ENCODE assay signal across 1 cellular context in the genomic region with DNA sequence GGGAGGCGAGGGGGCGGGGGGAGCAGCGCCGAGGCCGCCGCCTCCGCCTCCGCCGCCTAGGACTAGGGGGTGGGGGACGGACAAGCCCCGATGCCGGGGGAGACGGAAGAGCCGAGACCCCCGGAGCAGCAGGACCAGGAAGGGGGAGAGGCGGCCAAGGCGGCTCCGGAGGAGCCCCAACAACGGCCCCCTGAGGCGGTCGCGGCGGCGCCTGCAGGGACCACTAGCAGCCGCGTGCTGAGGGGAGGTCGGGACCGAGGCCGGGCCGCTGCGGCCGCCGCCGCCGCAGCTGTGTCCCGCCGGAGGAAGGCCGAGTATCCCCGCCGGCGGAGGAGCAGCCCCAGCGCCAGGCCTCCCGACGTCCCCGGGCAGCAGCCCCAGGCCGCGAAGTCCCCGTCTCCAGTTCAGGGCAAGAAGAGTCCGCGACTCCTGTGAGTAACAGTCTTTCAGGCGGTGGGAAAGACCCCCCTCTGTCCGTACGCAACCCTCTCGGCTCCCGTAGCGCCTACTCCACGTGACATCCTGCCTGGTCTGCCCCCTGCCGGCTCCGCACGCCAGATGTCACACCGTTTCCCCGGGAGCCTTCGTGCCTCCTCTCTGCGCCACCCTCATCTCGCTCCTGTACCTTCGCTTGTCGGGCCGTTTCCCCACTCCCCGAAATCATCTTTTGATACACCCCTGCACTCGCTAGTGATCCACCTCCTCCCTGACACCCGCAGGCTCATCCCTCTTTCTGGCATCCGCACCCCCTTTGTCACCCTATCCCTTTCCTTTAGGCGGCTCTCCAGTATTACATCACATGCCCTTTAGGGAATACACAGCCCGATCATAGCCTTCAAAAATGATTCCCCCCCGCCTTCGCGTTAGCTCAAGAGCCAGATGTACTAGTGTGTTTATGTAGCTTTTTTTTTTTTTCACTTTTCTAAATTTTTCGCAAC.
TF ChIP-seq lines count a peak whose summit lies in the region.

No MANE protein-coding gene starts in this region.

TF ChIP-seq in K562, 482 proteins besides CTCF, POLR2A, EP300 and RAD21 (continued from another document and continues in another):
- TF ChIP-seq TAF9B (IDR thresholded peaks at IDR 0.05; ENCODE audit: partially characterized antibody): peak; percentile 87
- peak; percentile 86 for TF ChIP-seq CREM (IDR thresholded peaks at IDR 0.05; ENCODE audit: low read depth)
- TF ChIP-seq MEF2A (IDR thresholded peaks at IDR 0.05; ENCODE audit: control insufficient read depth, low read depth, low read length): peak; percentile 14; the same call in 1 of the 2 replicates
- TF ChIP-seq MEF2D (tag; conservative IDR thresholded peaks at IDR 0.05; ENCODE audit: low read depth): peak; percentile 78
- TF ChIP-seq, protein P1, sequence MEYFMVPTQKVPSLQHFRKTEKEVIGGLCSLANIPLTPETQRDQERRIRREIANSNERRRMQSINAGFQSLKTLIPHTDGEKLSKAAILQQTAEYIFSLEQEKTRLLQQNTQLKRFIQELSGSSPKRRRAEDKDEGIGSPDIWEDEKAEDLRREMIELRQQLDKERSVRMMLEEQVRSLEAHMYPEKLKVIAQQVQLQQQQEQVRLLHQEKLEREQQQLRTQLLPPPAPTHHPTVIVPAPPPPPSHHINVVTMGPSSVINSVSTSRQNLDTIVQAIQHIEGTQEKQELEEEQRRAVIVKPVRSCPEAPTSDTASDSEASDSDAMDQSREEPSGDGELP (CRISPR knock-in tag; IDR thresholded peaks at IDR 0.05; ENCODE audit: borderline replicate concordance): peak; percentile 89
- TF ChIP-seq KDM5B (IDR thresholded peaks at IDR 0.05; ENCODE audit: insufficient replicate concordance, low read depth, low read length): peak; percentile 83
- peak; percentile 12; the same call in 1 of the 2 replicates for TF ChIP-seq CHD2 (IDR thresholded peaks at IDR 0.05; ENCODE audit: low read depth, low read length)
- TF ChIP-seq, protein P2, sequence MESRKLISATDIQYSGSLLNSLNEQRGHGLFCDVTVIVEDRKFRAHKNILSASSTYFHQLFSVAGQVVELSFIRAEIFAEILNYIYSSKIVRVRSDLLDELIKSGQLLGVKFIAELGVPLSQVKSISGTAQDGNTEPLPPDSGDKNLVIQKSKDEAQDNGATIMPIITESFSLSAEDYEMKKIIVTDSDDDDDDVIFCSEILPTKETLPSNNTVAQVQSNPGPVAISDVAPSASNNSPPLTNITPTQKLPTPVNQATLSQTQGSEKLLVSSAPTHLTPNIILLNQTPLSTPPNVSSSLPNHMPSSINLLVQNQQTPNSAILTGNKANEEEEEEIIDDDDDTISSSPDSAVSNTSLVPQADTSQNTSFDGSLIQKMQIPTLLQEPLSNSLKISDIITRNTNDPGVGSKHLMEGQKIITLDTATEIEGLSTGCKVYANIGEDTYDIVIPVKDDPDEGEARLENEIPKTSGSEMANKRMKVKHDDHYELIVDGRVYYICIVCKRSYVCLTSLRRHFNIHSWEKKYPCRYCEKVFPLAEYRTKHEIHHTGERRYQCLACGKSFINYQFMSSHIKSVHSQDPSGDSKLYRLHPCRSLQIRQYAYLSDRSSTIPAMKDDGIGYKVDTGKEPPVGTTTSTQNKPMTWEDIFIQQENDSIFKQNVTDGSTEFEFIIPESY (CRISPR knock-in tag; IDR thresholded peaks at IDR 0.05): peak; percentile 50; the same call in 1 of the 2 replicates
- peak; percentile 50; the same call in 1 of the 2 replicates for TF ChIP-seq ZNF830 (CRISPR knock-in tag; IDR thresholded peaks at IDR 0.05)
- TF ChIP-seq, protein P3, sequence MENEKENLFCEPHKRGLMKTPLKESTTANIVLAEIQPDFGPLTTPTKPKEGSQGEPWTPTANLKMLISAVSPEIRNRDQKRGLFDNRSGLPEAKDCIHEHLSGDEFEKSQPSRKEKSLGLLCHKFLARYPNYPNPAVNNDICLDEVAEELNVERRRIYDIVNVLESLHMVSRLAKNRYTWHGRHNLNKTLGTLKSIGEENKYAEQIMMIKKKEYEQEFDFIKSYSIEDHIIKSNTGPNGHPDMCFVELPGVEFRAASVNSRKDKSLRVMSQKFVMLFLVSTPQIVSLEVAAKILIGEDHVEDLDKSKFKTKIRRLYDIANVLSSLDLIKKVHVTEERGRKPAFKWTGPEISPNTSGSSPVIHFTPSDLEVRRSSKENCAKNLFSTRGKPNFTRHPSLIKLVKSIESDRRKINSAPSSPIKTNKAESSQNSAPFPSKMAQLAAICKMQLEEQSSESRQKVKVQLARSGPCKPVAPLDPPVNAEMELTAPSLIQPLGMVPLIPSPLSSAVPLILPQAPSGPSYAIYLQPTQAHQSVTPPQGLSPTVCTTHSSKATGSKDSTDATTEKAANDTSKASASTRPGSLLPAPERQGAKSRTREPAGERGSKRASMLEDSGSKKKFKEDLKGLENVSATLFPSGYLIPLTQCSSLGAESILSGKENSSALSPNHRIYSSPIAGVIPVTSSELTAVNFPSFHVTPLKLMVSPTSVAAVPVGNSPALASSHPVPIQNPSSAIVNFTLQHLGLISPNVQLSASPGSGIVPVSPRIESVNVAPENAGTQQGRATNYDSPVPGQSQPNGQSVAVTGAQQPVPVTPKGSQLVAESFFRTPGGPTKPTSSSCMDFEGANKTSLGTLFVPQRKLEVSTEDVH (IDR thresholded peaks at IDR 0.05; ENCODE audit: low read depth, partially characterized antibody): peak; percentile 80
- TF ChIP-seq, protein P4, sequence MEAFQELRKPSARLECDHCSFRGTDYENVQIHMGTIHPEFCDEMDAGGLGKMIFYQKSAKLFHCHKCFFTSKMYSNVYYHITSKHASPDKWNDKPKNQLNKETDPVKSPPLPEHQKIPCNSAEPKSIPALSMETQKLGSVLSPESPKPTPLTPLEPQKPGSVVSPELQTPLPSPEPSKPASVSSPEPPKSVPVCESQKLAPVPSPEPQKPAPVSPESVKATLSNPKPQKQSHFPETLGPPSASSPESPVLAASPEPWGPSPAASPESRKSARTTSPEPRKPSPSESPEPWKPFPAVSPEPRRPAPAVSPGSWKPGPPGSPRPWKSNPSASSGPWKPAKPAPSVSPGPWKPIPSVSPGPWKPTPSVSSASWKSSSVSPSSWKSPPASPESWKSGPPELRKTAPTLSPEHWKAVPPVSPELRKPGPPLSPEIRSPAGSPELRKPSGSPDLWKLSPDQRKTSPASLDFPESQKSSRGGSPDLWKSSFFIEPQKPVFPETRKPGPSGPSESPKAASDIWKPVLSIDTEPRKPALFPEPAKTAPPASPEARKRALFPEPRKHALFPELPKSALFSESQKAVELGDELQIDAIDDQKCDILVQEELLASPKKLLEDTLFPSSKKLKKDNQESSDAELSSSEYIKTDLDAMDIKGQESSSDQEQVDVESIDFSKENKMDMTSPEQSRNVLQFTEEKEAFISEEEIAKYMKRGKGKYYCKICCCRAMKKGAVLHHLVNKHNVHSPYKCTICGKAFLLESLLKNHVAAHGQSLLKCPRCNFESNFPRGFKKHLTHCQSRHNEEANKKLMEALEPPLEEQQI (IDR thresholded peaks at IDR 0.05): peak; percentile 78
- peak; percentile 73; the same call in 1 of the 2 replicates for TF ChIP-seq EGR1 (conservative IDR thresholded peaks at IDR 0.05)
- peak; percentile 85 for TF ChIP-seq SMARCE1 (IDR thresholded peaks at IDR 0.05)
- TF ChIP-seq MTF1 (CRISPR knock-in tag; IDR thresholded peaks at IDR 0.05; ENCODE audit: borderline replicate concordance): no peak
- TF ChIP-seq, protein P5, sequence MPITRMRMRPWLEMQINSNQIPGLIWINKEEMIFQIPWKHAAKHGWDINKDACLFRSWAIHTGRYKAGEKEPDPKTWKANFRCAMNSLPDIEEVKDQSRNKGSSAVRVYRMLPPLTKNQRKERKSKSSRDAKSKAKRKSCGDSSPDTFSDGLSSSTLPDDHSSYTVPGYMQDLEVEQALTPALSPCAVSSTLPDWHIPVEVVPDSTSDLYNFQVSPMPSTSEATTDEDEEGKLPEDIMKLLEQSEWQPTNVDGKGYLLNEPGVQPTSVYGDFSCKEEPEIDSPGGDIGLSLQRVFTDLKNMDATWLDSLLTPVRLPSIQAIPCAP (CRISPR knock-in tag; IDR thresholded peaks at IDR 0.05; ENCODE audit: borderline replicate concordance): peak; percentile 57; the same call in 1 of the 2 replicates
- TF ChIP-seq HLTF (IDR thresholded peaks at IDR 0.05): peak; percentile 97
- TF ChIP-seq RNF2 (IDR thresholded peaks at IDR 0.05): peak; percentile 80
- TF ChIP-seq DIDO1 (tag; IDR thresholded peaks at IDR 0.05; ENCODE audit: low read depth): peak; percentile 92
- peak; percentile 74; the same call in 1 of the 2 replicates for TF ChIP-seq ELF4 (CRISPR knock-in tag; IDR thresholded peaks at IDR 0.05)
- TF ChIP-seq, protein P6, sequence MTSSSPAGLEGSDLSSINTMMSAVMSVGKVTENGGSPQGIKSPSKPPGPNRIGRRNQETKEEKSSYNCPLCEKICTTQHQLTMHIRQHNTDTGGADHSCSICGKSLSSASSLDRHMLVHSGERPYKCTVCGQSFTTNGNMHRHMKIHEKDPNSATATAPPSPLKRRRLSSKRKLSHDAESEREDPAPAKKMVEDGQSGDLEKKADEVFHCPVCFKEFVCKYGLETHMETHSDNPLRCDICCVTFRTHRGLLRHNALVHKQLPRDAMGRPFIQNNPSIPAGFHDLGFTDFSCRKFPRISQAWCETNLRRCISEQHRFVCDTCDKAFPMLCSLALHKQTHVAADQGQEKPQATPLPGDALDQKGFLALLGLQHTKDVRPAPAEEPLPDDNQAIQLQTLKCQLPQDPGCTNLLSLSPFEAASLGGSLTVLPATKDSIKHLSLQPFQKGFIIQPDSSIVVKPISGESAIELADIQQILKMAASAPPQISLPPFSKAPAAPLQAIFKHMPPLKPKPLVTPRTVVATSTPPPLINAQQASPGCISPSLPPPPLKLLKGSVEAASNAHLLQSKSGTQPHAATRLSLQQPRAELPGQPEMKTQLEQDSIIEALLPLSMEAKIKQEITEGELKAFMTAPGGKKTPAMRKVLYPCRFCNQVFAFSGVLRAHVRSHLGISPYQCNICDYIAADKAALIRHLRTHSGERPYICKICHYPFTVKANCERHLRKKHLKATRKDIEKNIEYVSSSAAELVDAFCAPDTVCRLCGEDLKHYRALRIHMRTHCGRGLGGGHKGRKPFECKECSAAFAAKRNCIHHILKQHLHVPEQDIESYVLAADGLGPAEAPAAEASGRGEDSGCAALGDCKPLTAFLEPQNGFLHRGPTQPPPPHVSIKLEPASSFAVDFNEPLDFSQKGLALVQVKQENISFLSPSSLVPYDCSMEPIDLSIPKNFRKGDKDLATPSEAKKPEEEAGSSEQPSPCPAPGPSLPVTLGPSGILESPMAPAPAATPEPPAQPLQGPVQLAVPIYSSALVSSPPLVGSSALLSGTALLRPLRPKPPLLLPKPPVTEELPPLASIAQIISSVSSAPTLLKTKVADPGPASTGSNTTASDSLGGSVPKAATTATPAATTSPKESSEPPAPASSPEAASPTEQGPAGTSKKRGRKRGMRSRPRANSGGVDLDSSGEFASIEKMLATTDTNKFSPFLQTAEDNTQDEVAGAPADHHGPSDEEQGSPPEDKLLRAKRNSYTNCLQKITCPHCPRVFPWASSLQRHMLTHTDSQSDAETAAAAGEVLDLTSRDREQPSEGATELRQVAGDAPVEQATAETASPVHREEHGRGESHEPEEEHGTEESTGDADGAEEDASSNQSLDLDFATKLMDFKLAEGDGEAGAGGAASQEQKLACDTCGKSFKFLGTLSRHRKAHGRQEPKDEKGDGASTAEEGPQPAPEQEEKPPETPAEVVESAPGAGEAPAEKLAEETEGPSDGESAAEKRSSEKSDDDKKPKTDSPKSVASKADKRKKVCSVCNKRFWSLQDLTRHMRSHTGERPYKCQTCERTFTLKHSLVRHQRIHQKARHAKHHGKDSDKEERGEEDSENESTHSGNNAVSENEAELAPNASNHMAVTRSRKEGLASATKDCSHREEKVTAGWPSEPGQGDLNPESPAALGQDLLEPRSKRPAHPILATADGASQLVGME (CRISPR knock-in tag; IDR thresholded peaks at IDR 0.05): peak; percentile 57; the same call in 1 of the 2 replicates
- TF ChIP-seq ZNF668 (CRISPR knock-in tag; IDR thresholded peaks at IDR 0.05): peak; percentile 14; the same call in 1 of the 2 replicates
- no peak for TF ChIP-seq ADNP (tag; IDR thresholded peaks at IDR 0.05)
- TF ChIP-seq, protein P7, sequence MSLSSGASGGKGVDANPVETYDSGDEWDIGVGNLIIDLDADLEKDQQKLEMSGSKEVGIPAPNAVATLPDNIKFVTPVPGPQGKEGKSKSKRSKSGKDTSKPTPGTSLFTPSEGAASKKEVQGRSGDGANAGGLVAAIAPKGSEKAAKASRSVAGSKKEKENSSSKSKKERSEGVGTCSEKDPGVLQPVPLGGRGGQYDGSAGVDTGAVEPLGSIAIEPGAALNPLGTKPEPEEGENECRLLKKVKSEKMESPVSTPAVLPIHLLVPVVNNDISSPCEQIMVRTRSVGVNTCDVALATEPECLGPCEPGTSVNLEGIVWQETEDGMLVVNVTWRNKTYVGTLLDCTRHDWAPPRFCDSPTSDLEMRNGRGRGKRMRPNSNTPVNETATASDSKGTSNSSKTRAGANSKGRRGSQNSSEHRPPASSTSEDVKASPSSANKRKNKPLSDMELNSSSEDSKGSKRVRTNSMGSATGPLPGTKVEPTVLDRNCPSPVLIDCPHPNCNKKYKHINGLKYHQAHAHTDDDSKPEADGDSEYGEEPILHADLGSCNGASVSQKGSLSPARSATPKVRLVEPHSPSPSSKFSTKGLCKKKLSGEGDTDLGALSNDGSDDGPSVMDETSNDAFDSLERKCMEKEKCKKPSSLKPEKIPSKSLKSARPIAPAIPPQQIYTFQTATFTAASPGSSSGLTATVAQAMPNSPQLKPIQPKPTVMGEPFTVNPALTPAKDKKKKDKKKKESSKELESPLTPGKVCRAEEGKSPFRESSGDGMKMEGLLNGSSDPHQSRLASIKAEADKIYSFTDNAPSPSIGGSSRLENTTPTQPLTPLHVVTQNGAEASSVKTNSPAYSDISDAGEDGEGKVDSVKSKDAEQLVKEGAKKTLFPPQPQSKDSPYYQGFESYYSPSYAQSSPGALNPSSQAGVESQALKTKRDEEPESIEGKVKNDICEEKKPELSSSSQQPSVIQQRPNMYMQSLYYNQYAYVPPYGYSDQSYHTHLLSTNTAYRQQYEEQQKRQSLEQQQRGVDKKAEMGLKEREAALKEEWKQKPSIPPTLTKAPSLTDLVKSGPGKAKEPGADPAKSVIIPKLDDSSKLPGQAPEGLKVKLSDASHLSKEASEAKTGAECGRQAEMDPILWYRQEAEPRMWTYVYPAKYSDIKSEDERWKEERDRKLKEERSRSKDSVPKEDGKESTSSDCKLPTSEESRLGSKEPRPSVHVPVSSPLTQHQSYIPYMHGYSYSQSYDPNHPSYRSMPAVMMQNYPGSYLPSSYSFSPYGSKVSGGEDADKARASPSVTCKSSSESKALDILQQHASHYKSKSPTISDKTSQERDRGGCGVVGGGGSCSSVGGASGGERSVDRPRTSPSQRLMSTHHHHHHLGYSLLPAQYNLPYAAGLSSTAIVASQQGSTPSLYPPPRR (CRISPR knock-in tag; IDR thresholded peaks at IDR 0.05; ENCODE audit: borderline replicate concordance): peak; percentile 74; the same call in 1 of the 2 replicates
- peak; percentile 62 for TF ChIP-seq HNRNPLL (IDR thresholded peaks at IDR 0.05; ENCODE audit: low read depth, low read length, poor library complexity, severe bottlenecking)
- TF ChIP-seq, protein P8, sequence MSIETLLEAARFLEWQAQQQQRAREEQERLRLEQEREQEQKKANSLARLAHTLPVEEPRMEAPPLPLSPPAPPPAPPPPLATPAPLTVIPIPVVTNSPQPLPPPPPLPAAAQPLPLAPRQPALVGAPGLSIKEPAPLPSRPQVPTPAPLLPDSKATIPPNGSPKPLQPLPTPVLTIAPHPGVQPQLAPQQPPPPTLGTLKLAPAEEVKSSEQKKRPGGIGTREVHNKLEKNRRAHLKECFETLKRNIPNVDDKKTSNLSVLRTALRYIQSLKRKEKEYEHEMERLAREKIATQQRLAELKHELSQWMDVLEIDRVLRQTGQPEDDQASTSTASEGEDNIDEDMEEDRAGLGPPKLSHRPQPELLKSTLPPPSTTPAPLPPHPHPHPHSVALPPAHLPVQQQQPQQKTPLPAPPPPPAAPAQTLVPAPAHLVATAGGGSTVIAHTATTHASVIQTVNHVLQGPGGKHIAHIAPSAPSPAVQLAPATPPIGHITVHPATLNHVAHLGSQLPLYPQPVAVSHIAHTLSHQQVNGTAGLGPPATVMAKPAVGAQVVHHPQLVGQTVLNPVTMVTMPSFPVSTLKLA (conservative IDR thresholded peaks at IDR 0.05): peak; percentile 98 to 99
- TF ChIP-seq SP1 (CRISPR knock-in tag; IDR thresholded peaks at IDR 0.05): peak; percentile 82
- TF ChIP-seq CHD1 (IDR thresholded peaks at IDR 0.05; ENCODE audit: low read length): peak; percentile 88
- peak; percentile 57; the same call in 1 of the 2 replicates for TF ChIP-seq MXI1 (IDR thresholded peaks at IDR 0.05; ENCODE audit: low read depth, low read length)
